8 cellular contexts compared by ENCODE assay signal in genomic region chr2:217223222-217223930, GRCh38.
DNase-seq lines count a peak whose midpoint lies in the region; ATAC-seq, FAIRE-seq and TF ChIP-seq lines count a peak whose summit lies in the region.

No MANE protein-coding gene starts in this region.

- H3K4me1 Mint-ChIP-seq in activated T-cell treated with anti-CD3 and anti-CD28 coated beads, Interleukin-2, amount 50 U/mL, for 4 hours (ENCODE audit: low read depth): peaks cover 16% of the 10 kb centered on the region
- no peaks in the 10 kb centered on the region for H3K4me1 Mint-ChIP-seq in Caco-2 (ENCODE audit: low read depth, unreplicated experiment)

- H3K4me3 Mint-ChIP-seq in activated T-cell treated with anti-CD3 and anti-CD28 coated beads, Interleukin-2, amount 50 U/mL, for 4 hours: no peak overlapping the region
- no peak overlapping the region for H3K4me3 Mint-ChIP-seq in Caco-2 (ENCODE audit: unreplicated experiment)

- POLR2A ChIA-PET in Caco-2 (lab: Charles Lee): no interaction called here

- no peak overlapping the region for H3K27ac Mint-ChIP-seq in Caco-2 (ENCODE audit: unreplicated experiment)

- peak; percentile 77 for ATAC-seq in GM21390 (IDR thresholded peaks at IDR 0.05; ENCODE audit: unreplicated experiment)
- ATAC-seq in activated T-cell treated with anti-CD3 and anti-CD28 coated beads, Interleukin-2, amount 50 U/mL, for 4 hours: peak; percentile 89 to 93

- BruUV-seq in Caco-2 (replicated peaks; lab: Mats Ljungman, UMichigan): no TSS peak

- H3K9me3 Mint-ChIP-seq in activated T-cell treated with anti-CD3 and anti-CD28 coated beads, Interleukin-2, amount 50 U/mL, for 4 hours: peaks cover 5% of the 10 kb centered on the region
- no peaks in the 10 kb centered on the region for H3K9me3 Mint-ChIP-seq in Caco-2 (ENCODE audit: unreplicated experiment)

- no peaks in the 10 kb centered on the region for H3K36me3 Mint-ChIP-seq in activated T-cell treated with anti-CD3 and anti-CD28 coated beads, Interleukin-2, amount 50 U/mL, for 4 hours (ENCODE audit: insufficient read depth)
- no peaks in the 10 kb centered on the region for H3K36me3 Mint-ChIP-seq in Caco-2 (ENCODE audit: insufficient read depth, unreplicated experiment)

- H3K27me3 ChIP-seq in Caco-2 (replicated peaks; ENCODE audit: control insufficient read depth, insufficient read depth, low read length): no peaks in the 10 kb centered on the region

- intact Hi-C loops in Caco-2 (cut with micrococcal nuclease; ENCODE audit: unreplicated experiment): no loop called here

- peaks cover 2% of the 10 kb centered on the region for H3K27me3 Mint-ChIP-seq in activated T-cell treated with anti-CD3 and anti-CD28 coated beads, Interleukin-2, amount 50 U/mL, for 4 hours (ENCODE audit: low read depth)
- peaks cover 4% of the 10 kb centered on the region for H3K27me3 Mint-ChIP-seq in Caco-2 (ENCODE audit: insufficient read depth, unreplicated experiment)

- H3K36me3 ChIP-seq in Caco-2 (ENCODE audit: control insufficient read depth, insufficient read depth, low read length): no peaks in the 10 kb centered on the region

- peak; percentile 53 for DNase-seq in GM03348 (ENCODE audit: low spot score)
- peak; percentile 31 for DNase-seq in HK-2 (ENCODE audit: unreplicated experiment)
- DNase-seq in activated T-cell treated with anti-CD3 and anti-CD28 coated beads, Interleukin-2, amount 50 U/mL, for 4 hours: no peak
- peak; percentile 97 for DNase-seq in iris pigment epithelial cell (ENCODE audit: low read depth)
- peak; percentile 28 for DNase-seq in urothelium cell line (ENCODE audit: low spot score)
- no peak for DNase-seq in NCI-H128 (lab: John Stamatoyannopoulos, UW; ENCODE audit: unreplicated experiment)
- DNase-seq in Caco-2: no peak

- CTCF ChIA-PET in Caco-2 (lab: Charles Lee): no interaction called here

- H3K4me1 ChIP-seq in Caco-2: no peaks in the 10 kb centered on the region

- H3K9me3 ChIP-seq in Caco-2: no peaks in the 10 kb centered on the region

- no peak for FAIRE-seq in urothelium cell line (lab: Jason Lieb, UNC)

- TF ChIP-seq CTCF in Caco-2 (IDR thresholded peaks at IDR 0.05; ENCODE audit: insufficient read depth in 1 of 2, low read depth in 1 of 2, low read length in 1 of 2, severe bottlenecking in 1 of 2, unreplicated experiment in 1 of 2): no peak

- no peak overlapping the region for H3K4me3 ChIP-seq in Caco-2 (ENCODE audit: low read depth, low read length)

Comparison
In these comparisons a context has a peak if more than half of its experiments do, and no peak if none do; other contexts are left out.
1. DNase-seq: peak in GM03348 (single experiment), HK-2 (single experiment), iris pigment epithelial cell (single experiment) and urothelium cell line (single experiment); none in activated T-cell treated with anti-CD3 and anti-CD28 coated beads, Interleukin-2, amount 50 U/mL, for 4 hours (single experiment), NCI-H128 (single experiment) and Caco-2 (0 of 2).